In the genomic region with DNA sequence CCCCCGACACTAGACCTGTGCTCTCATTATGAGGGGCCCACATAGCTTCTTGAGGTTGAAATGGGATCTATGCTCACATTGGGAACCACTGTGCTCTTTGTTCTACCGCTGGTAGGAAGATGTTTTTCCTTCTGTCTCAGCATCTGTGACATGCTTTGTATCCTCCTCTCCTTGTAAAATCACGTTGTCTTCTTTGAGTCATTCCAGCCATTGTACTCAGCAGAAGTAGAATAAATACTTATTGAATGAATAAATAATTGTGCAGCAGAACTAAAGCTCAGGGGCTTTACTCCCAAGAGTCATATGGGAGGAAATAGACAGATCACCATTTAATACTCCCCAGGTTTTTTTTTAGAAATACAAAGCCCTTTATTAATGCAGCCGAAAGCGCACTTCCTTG, we compare ENCODE assay signal across 26 cellular contexts.
"Had no signal": no experiment of that assay in that cellular context is flagged by ENCODE, and none has a peak within 500 bp of the region (broad histone marks: within the 10 kb centered on the region; RNA-seq: fewer than 3 reads in every experiment).

No MANE protein-coding gene starts in this region.

- H3K4me3 ChIP-seq: cardiac muscle cell, MG63 had no signal

- DNase-seq: activated CD4-positive, alpha-beta T cell treated with anti-CD3 and anti-CD28 coated beads for 4 hours; activated CD8-positive, alpha-beta memory T cell treated with anti-CD3 and anti-CD28 coated beads, Interleukin-2, amount 50 U/mL, for 48 hours; activated CD8-positive, alpha-beta T cell treated with anti-CD3 and anti-CD28 coated beads, Interleukin-2, amount 10 ng/mL, durations not matched to agents 7 days and 5 days; activated effector memory CD4-positive, alpha-beta T cell treated with anti-CD3 and anti-CD28 coated beads, Interleukin-2, amount 50 U/mL, for 16 hours; activated naive CD4-positive, alpha-beta T cell treated with anti-CD3 and anti-CD28 coated beads for 36 hours; activated T-cell treated with anti-CD3 and anti-CD28 coated beads, Interleukin-2, amount 50 U/mL, for 1 hour; brain microvascular endothelial cell; MG63; MV-4-11; NCI-H1092 treated with DMSO at 0.1 percent for 48 hours; NCI-H1417 treated with DMSO at 0.1 percent for 48 hours; NCI-H1694; NCI-H2029; NCI-H2107; NCI-H226; NCI-H526; NCI-H82; OCI-M1; RPMI8226; SK-N-SH; SW 1271 had no signal

- H3K4me3 Mint-ChIP-seq: activated CD8-positive, alpha-beta T cell treated with anti-CD3 and anti-CD28 coated beads, Interleukin-2, amount 10 ng/mL, durations not matched to agents 7 days and 5 days; activated naive CD4-positive, alpha-beta T cell treated with anti-CD3 and anti-CD28 coated beads for 36 hours; activated naive CD8-positive, alpha-beta T cell had no signal

- H3K27me3 Mint-ChIP-seq: activated naive CD8-positive, alpha-beta T cell had no signal

- H3K27me3 ChIP-seq: brain microvascular endothelial cell, cardiac muscle cell, MG63 had no signal

- H3K9me3 ChIP-seq: MG63, SK-N-SH had no signal

- H3K36me3 ChIP-seq: brain microvascular endothelial cell, cardiac muscle cell had no signal

- ATAC-seq: activated CD4-positive, CD25-positive, alpha-beta regulatory T cell treated with anti-CD3 and anti-CD28 coated beads, Interleukin-2, amount 50 U/mL, for 24 hours; activated CD8-positive, alpha-beta T cell treated with anti-CD3 and anti-CD28 coated beads, Interleukin-2, amount 10 ng/mL, durations not matched to agents 7 days and 5 days; Panc1; Right ventricle myocardium inferior had no signal

- H3K27ac Mint-ChIP-seq: activated CD8-positive, alpha-beta T cell treated with anti-CD3 and anti-CD28 coated beads, Interleukin-2, amount 10 ng/mL, durations not matched to agents 7 days and 5 days; activated naive CD4-positive, alpha-beta T cell treated with anti-CD3 and anti-CD28 coated beads for 36 hours; activated naive CD8-positive, alpha-beta T cell had no signal

- H3K27ac ChIP-seq: brain microvascular endothelial cell, cardiac muscle cell had no signal
